In genomic region chr16:57485091-57485915, GRCh38 we compare ENCODE assay signal across 6 cellular contexts. TPM values are rescaled to one million over a fixed set of nuclear protein-coding genes. Genes with fewer than 3 reads are reported as not detected.
DNase-seq lines count a peak whose midpoint lies in the region; ATAC-seq and TF ChIP-seq lines count a peak whose summit lies in the region.

No MANE protein-coding gene starts in this region.

- H3K27ac ChIP-seq in sigmoid colon: peak overlapping the region; percentile 51 to 73 (median 64)

- no peaks in the 10 kb centered on the region for H3K36me3 Mint-ChIP-seq in endothelial cell (ENCODE audit: low read depth, unreplicated experiment)

- H3K4me1 Mint-ChIP-seq in endothelial cell (ENCODE audit: unreplicated experiment): peaks cover 19% of the 10 kb centered on the region

- DNase-seq in MG63: peak; percentile 62
- no peak for DNase-seq in endothelial cell (ENCODE audit: low spot score)
- no peak for DNase-seq in sigmoid colon
- no peak for DNase-seq in GM19240 (ENCODE audit: insufficient read length, low spot score)

- H3K9me3 ChIP-seq in MG63 (no peaks in the 10 kb centered on the region), sigmoid colon (no peaks in the 10 kb centered on the region)

- peak overlapping the region; percentile 5 for H3K27ac Mint-ChIP-seq in endothelial cell (ENCODE audit: unreplicated experiment)

- H3K4me3 Mint-ChIP-seq in endothelial cell (ENCODE audit: unreplicated experiment): peak overlapping the region; percentile 94

- peaks cover 12% of the 10 kb centered on the region for H3K27me3 Mint-ChIP-seq in endothelial cell (ENCODE audit: unreplicated experiment)

- TF ChIP-seq CTCF in endothelial cell (IDR thresholded peaks at IDR 0.05; ENCODE audit: unreplicated experiment) (no peak), sigmoid colon (IDR thresholded peaks at IDR 0.05) (no peak)

- no peak for TF ChIP-seq POLR2A in sigmoid colon (IDR thresholded peaks at IDR 0.05)

- ATAC-seq in HG03280 (IDR thresholded peaks at IDR 0.05; ENCODE audit: unreplicated experiment): no peak
- no peak for ATAC-seq in HG03135 (IDR thresholded peaks at IDR 0.05; ENCODE audit: unreplicated experiment)

- peaks cover 0 to 24% (median 14%) of the 10 kb centered on the region in 4 donors for H3K4me1 ChIP-seq in sigmoid colon

- intact Hi-C loops in sigmoid colon (cut with DNase I): no loop called here

- peak overlapping the region; percentile 59 for H3K4me3 ChIP-seq in MG63
- peak overlapping the region; percentile 62 to 70 (median 64) for H3K4me3 ChIP-seq in sigmoid colon

- H3K9me3 Mint-ChIP-seq in endothelial cell (ENCODE audit: unreplicated experiment): no peaks in the 10 kb centered on the region

- 47 to 68% methylated on average over 14 of the region's 14 CpGs for WGBS in sigmoid colon, 2 donors

- H3K36me3 ChIP-seq in MG63 (no peaks in the 10 kb centered on the region), sigmoid colon (no peaks in the 10 kb centered on the region)

- peaks cover under 1% of the 10 kb centered on the region; the same call in 1 of the 2 replicates for H3K27me3 ChIP-seq in MG63
- H3K27me3 ChIP-seq in sigmoid colon: no peaks in the 10 kb centered on the region

- no peak for TF ChIP-seq EP300 in sigmoid colon (IDR thresholded peaks at IDR 0.05)

RNA-seq across cellular contexts. Expression of gene DOK4, which starts 1.0 kb away (rescaled TPM):
- total RNA-seq in MG63 (2014; rRNA removed; shearing (Covaris generic); ENCODE audit: low replicate concordance): 19.1 and 19.3 TPM in 2 replicates
- 69.4 TPM for total RNA-seq in endothelial cell (ENCODE audit: unreplicated experiment)
- 10 to 100 TPM in 2 of 4 donors, 1 to 10 TPM in 2; 3.9 to 21.8 (median 10.1) TPM for total RNA-seq in sigmoid colon
- polyA plus RNA-seq in sigmoid colon: 100 to 1,000 TPM; 102 to 147 (median 103) TPM

RNA-seq across cellular contexts. Expression of gene POLR2C, which starts 22.8 kb away (rescaled TPM):
- 482 TPM in 2 replicates for total RNA-seq in MG63 (2014; rRNA removed; shearing (Covaris generic); ENCODE audit: low replicate concordance)
- total RNA-seq in endothelial cell (ENCODE audit: unreplicated experiment): 52.1 TPM
- 100 to 1,000 TPM in 2 of 4 donors, 10 to 100 TPM in 2; 60.7 to 141 (median 101) TPM for total RNA-seq in sigmoid colon
- polyA plus RNA-seq in sigmoid colon: 10 to 100 TPM; 52.3 to 77.7 (median 60.1) TPM

RNA-seq across cellular contexts. Expression of gene COQ9, which starts 38.0 kb away (rescaled TPM):
- 133 and 193 TPM in 2 replicates for total RNA-seq in MG63 (2014; rRNA removed; shearing (Covaris generic); ENCODE audit: low replicate concordance)
- total RNA-seq in endothelial cell (ENCODE audit: unreplicated experiment): 23.1 TPM
- 10 to 100 TPM; 61.4 to 74.5 (median 71.3) TPM for total RNA-seq in sigmoid colon
- polyA plus RNA-seq in sigmoid colon: 100 to 1,000 TPM in 2 of 3 donors, 10 to 100 TPM in 1; 91.6 to 154 (median 123) TPM

RNA-seq across cellular contexts. Expression of gene CIAPIN1, which starts 38.1 kb away (rescaled TPM):
- 177 and 277 TPM in 2 replicates for total RNA-seq in MG63 (2014; rRNA removed; shearing (Covaris generic); ENCODE audit: low replicate concordance)
- total RNA-seq in endothelial cell (ENCODE audit: unreplicated experiment) (82.6 TPM), sigmoid colon (10 to 100 TPM; 17.1 to 22.5 (median 20.1) TPM)
- polyA plus RNA-seq in sigmoid colon: 10 to 100 TPM; 34.8 to 46.2 (median 45.2) TPM

RNA-seq across cellular contexts. Expression of gene CCDC102A, which starts 51.1 kb away (rescaled TPM):
- total RNA-seq in MG63 (2014; rRNA removed; shearing (Covaris generic); ENCODE audit: low replicate concordance): 33.1 and 34.6 TPM in 2 replicates
- 14.6 TPM for total RNA-seq in endothelial cell (ENCODE audit: unreplicated experiment)
- 10 to 100 TPM; 17.8 to 46.8 (median 21.0) TPM for total RNA-seq in sigmoid colon
- polyA plus RNA-seq in sigmoid colon: 1 to 10 TPM; 1.6 to 4.0 (median 2.4) TPM
